8 cellular contexts compared by ENCODE assay signal in the genomic region with DNA sequence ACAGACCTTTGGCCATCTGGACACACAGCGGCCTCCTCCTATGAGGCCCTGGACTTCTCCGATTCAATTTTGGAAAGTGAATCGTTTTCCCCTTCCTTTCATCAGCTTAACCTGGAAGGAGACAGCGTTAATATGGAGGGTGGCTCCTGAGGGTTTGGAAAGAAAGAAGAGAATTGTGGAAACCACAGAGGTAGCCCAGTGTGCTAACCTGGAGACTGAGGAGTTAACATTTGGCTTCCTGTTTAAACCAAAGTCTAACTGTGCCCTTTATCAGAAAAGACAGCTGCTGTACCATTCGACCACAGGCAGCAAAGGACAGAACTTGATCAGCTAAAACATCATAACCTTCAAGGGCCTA. TPM values are rescaled to one million over a fixed set of nuclear protein-coding genes. Genes with fewer than 3 reads are reported as not detected.
DNase-seq lines count a peak whose midpoint lies in the region; ATAC-seq and TF ChIP-seq lines count a peak whose summit lies in the region.

No MANE protein-coding gene starts in this region.

- CTCF ChIA-PET in activated CD4-positive, alpha-beta memory T cell treated with anti-CD3 and anti-CD28 coated beads, Interleukin-2, amount 10 ng/mL, durations not matched to agents 7 days and 5 days (lab: Charles Lee) = interaction anchor here (0.8 to 3.3 kb wide), 9 partner anchors 15 to 297 kb away, joined by 3 to 18 read pairs (median 6); a partner anchor contains a TSS

- H3K9me3 ChIP-seq in left ventricle myocardium inferior (replicated peaks) = no peaks in the 10 kb centered on the region

- peaks cover 30% of the 10 kb centered on the region for H3K4me1 Mint-ChIP-seq in CD14-positive monocyte
- H3K4me1 Mint-ChIP-seq in activated CD4-positive, alpha-beta memory T cell treated with anti-CD3 and anti-CD28 coated beads, Interleukin-2, amount 10 ng/mL, durations not matched to agents 7 days and 5 days = peaks cover 35% of the 10 kb centered on the region

- H3K9me3 Mint-ChIP-seq in CD14-positive monocyte = no peaks in the 10 kb centered on the region
- no peaks in the 10 kb centered on the region for H3K9me3 Mint-ChIP-seq in activated CD4-positive, alpha-beta memory T cell treated with anti-CD3 and anti-CD28 coated beads, Interleukin-2, amount 10 ng/mL, durations not matched to agents 7 days and 5 days

- peak overlapping the region; percentile 89 for H3K27ac ChIP-seq in left ventricle myocardium inferior (replicated peaks)

- peaks cover 8% of the 10 kb centered on the region for H3K36me3 ChIP-seq in left ventricle myocardium inferior

- H3K27me3 ChIP-seq in left ventricle myocardium inferior (ENCODE audit: low read depth) = no peaks in the 10 kb centered on the region

- ATAC-seq in GM19372 (IDR thresholded peaks at IDR 0.05; ENCODE audit: low read depth, unreplicated experiment) (peak; percentile 24), HG03442 (IDR thresholded peaks at IDR 0.05; ENCODE audit: unreplicated experiment) (peak; percentile 12)

- H3K4me3 Mint-ChIP-seq in CD14-positive monocyte = peak overlapping the region; percentile 94 to 96
- H3K4me3 Mint-ChIP-seq in activated CD4-positive, alpha-beta memory T cell treated with anti-CD3 and anti-CD28 coated beads, Interleukin-2, amount 10 ng/mL, durations not matched to agents 7 days and 5 days = peak overlapping the region; percentile 85

- intact Hi-C loops in CD14-positive monocyte (cut with micrococcal nuclease) (no loop called here), left ventricle myocardium inferior (cut with micrococcal nuclease) (no loop called here)

- TF ChIP-seq CTCF in CD14-positive monocyte (IDR thresholded peaks at IDR 0.05) (no peak), left ventricle myocardium inferior (IDR thresholded peaks at IDR 0.05; ENCODE audit: borderline replicate concordance) (no peak)

- POLR2A ChIA-PET in activated CD4-positive, alpha-beta memory T cell treated with anti-CD3 and anti-CD28 coated beads, Interleukin-2, amount 10 ng/mL, durations not matched to agents 7 days and 5 days (lab: Charles Lee) = interaction anchor here (0.6 to 3.3 kb wide), 17 partner anchors 9 to 357 kb away, joined by 3 to 79 read pairs (median 3); a partner anchor contains a TSS

- H3K36me3 Mint-ChIP-seq in CD14-positive monocyte = peaks cover 9 to 25% of the 10 kb centered on the region in 2 donors
- peaks cover 21% of the 10 kb centered on the region for H3K36me3 Mint-ChIP-seq in activated CD4-positive, alpha-beta memory T cell treated with anti-CD3 and anti-CD28 coated beads, Interleukin-2, amount 10 ng/mL, durations not matched to agents 7 days and 5 days (ENCODE audit: low read depth)

- H3K4me3 ChIP-seq in left ventricle myocardium inferior = peak overlapping the region; percentile 81
- H3K4me3 ChIP-seq in skeletal muscle cell (ENCODE audit: low read depth, low read length) = peak overlapping the region; percentile 66

- peak overlapping the region in 5 of 7 donors; percentile 48 to 87 (median 75) for H3K27ac Mint-ChIP-seq in CD14-positive monocyte
- peak overlapping the region; percentile 92 for H3K27ac Mint-ChIP-seq in activated CD4-positive, alpha-beta memory T cell treated with anti-CD3 and anti-CD28 coated beads, Interleukin-2, amount 10 ng/mL, durations not matched to agents 7 days and 5 days

- peaks cover 20% of the 10 kb centered on the region for H3K4me1 ChIP-seq in left ventricle myocardium inferior

- DNase-seq in CD14-positive monocyte (ENCODE audit: low spot score) (no peak), left ventricle myocardium inferior (no peak), skeletal muscle cell (ENCODE audit: low read depth) (no peak), NCI-H2196 treated with DMSO at 0.1 percent for 48 hours (lab: John Stamatoyannopoulos, UW; ENCODE audit: unreplicated experiment) (no peak), DMS53 (lab: John Stamatoyannopoulos, UW) (no peak)
- DNase-seq in activated CD4-positive, alpha-beta memory T cell treated with anti-CD3 and anti-CD28 coated beads, Interleukin-2, amount 10 ng/mL, durations not matched to agents 7 days and 5 days = peak; percentile 22

- peaks cover 0 to 3% (median 3%) of the 10 kb centered on the region in 3 donors for H3K27me3 Mint-ChIP-seq in CD14-positive monocyte (ENCODE audit: low read depth in 3 of 3)
- peaks cover 2% of the 10 kb centered on the region for H3K27me3 Mint-ChIP-seq in activated CD4-positive, alpha-beta memory T cell treated with anti-CD3 and anti-CD28 coated beads, Interleukin-2, amount 10 ng/mL, durations not matched to agents 7 days and 5 days

RNA-seq across cellular contexts. Expression of a gene that starts 0.7 kb away (rescaled TPM):
- 10 to 100 TPM; 10.6 to 13.3 TPM for polyA plus RNA-seq in CD14-positive monocyte
- 1 to 10 TPM; 8.2 to 9.0 TPM for total RNA-seq in activated CD4-positive, alpha-beta memory T cell treated with anti-CD3 and anti-CD28 coated beads, Interleukin-2, amount 10 ng/mL, durations not matched to agents 7 days and 5 days
- total RNA-seq in left ventricle myocardium inferior = 3.5 TPM
